ENCODE assay signal across 16 cellular contexts in the genomic region with DNA sequence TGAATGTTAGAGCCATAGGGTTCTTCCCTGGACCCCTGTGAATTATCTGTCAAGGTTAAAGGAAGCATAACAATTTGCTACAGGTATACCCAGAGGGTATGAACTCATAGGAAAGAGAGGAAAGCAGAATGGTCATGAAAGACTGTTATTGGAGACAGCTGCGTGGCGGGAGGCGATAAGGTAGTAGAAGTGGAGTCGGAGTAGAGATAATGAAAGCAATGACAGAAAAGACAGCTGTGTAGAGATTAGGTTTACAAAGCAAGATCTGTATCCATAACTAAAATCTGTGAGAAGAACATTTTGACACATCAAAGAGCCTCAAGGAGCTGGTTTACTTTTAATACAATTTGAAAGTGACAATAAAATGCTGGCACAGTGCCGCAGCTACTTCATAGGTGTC.
A peak's percentile ranks its signal among the peaks of the same experiment; 100 is the strongest.
DNase-seq lines count a peak whose midpoint lies in the region; TF ChIP-seq lines count a peak whose summit lies in the region.
"Had no signal": no experiment of that assay in that cellular context is flagged by ENCODE, and none has a peak within 500 bp of the region (broad histone marks: within the 10 kb centered on the region; RNA-seq: fewer than 3 reads in every experiment).

No MANE protein-coding gene starts in this region.

- H3K9me3 ChIP-seq in mammary epithelial cell (replicated peaks; ENCODE audit: insufficient read depth, low read length) (no peaks in the 10 kb centered on the region), transverse colon (no peaks in the 10 kb centered on the region)

- H3K27ac ChIP-seq in mammary epithelial cell (ENCODE audit: insufficient read depth, low read depth, low read length): no peak overlapping the region
- no peak overlapping the region for H3K27ac ChIP-seq in transverse colon

- no peaks in the 10 kb centered on the region for H3K27me3 ChIP-seq in mammary epithelial cell (ENCODE audit: insufficient read depth, low read length)
- no peaks in the 10 kb centered on the region for H3K27me3 ChIP-seq in transverse colon

- no peak overlapping the region for H3K9ac ChIP-seq in mammary epithelial cell (ENCODE audit: insufficient read depth, low read length)

- H3K4me3 Mint-ChIP-seq in MCF 10A (ENCODE audit: unreplicated experiment): no peak overlapping the region
- no peak overlapping the region for H3K4me3 Mint-ChIP-seq in glutamatergic neuron (ENCODE audit: unreplicated experiment)
- H3K4me3 Mint-ChIP-seq: CD14-positive monocyte; CD4-positive, alpha-beta memory T cell had no signal

- H3K4me3 ChIP-seq in mammary epithelial cell (replicated peaks in 1 of 3; ENCODE audit: insufficient read depth in 1 of 3, low read depth in 2 of 3, low read length in 3 of 3) (no peak overlapping the region), transverse colon (no peak overlapping the region)

- H3K4me1 Mint-ChIP-seq in MCF 10A (ENCODE audit: insufficient read depth, unreplicated experiment): no peaks in the 10 kb centered on the region
- H3K4me1 Mint-ChIP-seq in glutamatergic neuron (ENCODE audit: low read depth, unreplicated experiment): peaks cover 14% of the 10 kb centered on the region
- H3K4me1 Mint-ChIP-seq: CD14-positive monocyte; CD4-positive, alpha-beta memory T cell had no signal

- dilution Hi-C loops in mammary epithelial cell (cut with HindIII; ENCODE audit: low sequenced_read_pairs): no loop called here

- H3K4me2 ChIP-seq in mammary epithelial cell (ENCODE audit: insufficient read depth, low read depth, low read length): peak overlapping the region; percentile 9

- TF ChIP-seq POLR2A in transverse colon (IDR thresholded peaks at IDR 0.05): no peak

- no peak for TF ChIP-seq EP300 in transverse colon (IDR thresholded peaks at IDR 0.05; ENCODE audit: low read depth)

- in situ Hi-C loops in mammary epithelial cell (cut with MboI; ENCODE audit: low sequenced_read_pairs in 2 of 2): no loop called here
- in situ Hi-C loops in transverse colon (cut with MboI; ENCODE audit: low pct_ligation_motif_present in 1 of 4, low pct_unique_long_range_greater_than_20kb in 1 of 4, low sequenced_read_pairs in 3 of 4): no loop called here

- H3K27ac Mint-ChIP-seq in MCF 10A (ENCODE audit: low read depth, unreplicated experiment) (no peak overlapping the region), glutamatergic neuron (ENCODE audit: unreplicated experiment) (peak overlapping the region; percentile 2)
- H3K27ac Mint-ChIP-seq: CD14-positive monocyte had no signal

- no peak for DNase-seq in mammary epithelial cell
- no peak for DNase-seq in MCF 10A (ENCODE audit: unreplicated experiment)
- DNase-seq in NCI-H2171 (lab: John Stamatoyannopoulos, UW): peak; percentile 66
- DNase-seq in OCI-M1 (lab: John Stamatoyannopoulos, UW): peak; percentile 74
- no peak for DNase-seq in glutamatergic neuron
- DNase-seq in NCI-H2081 treated with DMSO at 0.1 percent for 48 hours (lab: John Stamatoyannopoulos, UW): no peak
- no peak for DNase-seq in kidney tubule cell (ENCODE audit: low spot score)
- no peak for DNase-seq in transverse colon
- DNase-seq: ACHN; CD4-positive, alpha-beta memory T cell; DMS79 treated with DMSO at 0.1 percent for 48 hours; GF-D8; GOT3; H7; IMR-90 had no signal

- H3K9me3 Mint-ChIP-seq in MCF 10A (ENCODE audit: unreplicated experiment): peaks cover 7% of the 10 kb centered on the region
- H3K9me3 Mint-ChIP-seq in glutamatergic neuron (ENCODE audit: unreplicated experiment): no peaks in the 10 kb centered on the region

- BruUV-seq in mammary epithelial cell (replicated peaks; lab: Mats Ljungman, UMichigan) (no TSS peak), MCF 10A (replicated peaks; lab: Mats Ljungman, UMichigan) (no TSS peak)

- intact Hi-C loops in mammary epithelial cell (cut with micrococcal nuclease) (no loop called here), MCF 10A (cut with micrococcal nuclease) (no loop called here), transverse colon (cut with DNase I; ENCODE audit: low total_unique reads) (no loop called here)

- no peaks in the 10 kb centered on the region for H4K20me1 ChIP-seq in mammary epithelial cell (ENCODE audit: insufficient read depth, low read length)

- POLR2A ChIA-PET in MCF 10A (lab: Yijun Ruan, JAX): interaction anchor here (0.8 kb wide), 1 partner anchor 24 kb away, joined by 3 read pairs; no protein-coding TSS in a partner anchor

- TF ChIP-seq CTCF in mammary epithelial cell (conservative IDR thresholded peaks at IDR 0.05 in 1 of 2, IDR thresholded peaks at IDR 0.05 in 1 of 2; ENCODE audit: extremely low read depth in 1 of 2, insufficient read depth in 1 of 2, low read depth in 1 of 2, low read length in 2 of 2): no peak
- TF ChIP-seq CTCF in MCF 10A (IDR thresholded peaks at IDR 0.05; ENCODE audit: unreplicated experiment): no peak
- TF ChIP-seq CTCF in glutamatergic neuron (IDR thresholded peaks at IDR 0.05; ENCODE audit: partially characterized antibody, unreplicated experiment): no peak
- TF ChIP-seq CTCF in transverse colon (IDR thresholded peaks at IDR 0.05): no peak

- WGBS in mammary epithelial cell (ENCODE audit: low coverage, missing lambda C conversion rate): 75% methylated on average over 5 of the region's 5 CpGs
- 62 to 69% methylated on average over 5 of the region's 5 CpGs for WGBS in transverse colon (ENCODE audit: low coverage in 1 of 2), 2 donors

- H3K36me3 Mint-ChIP-seq in MCF 10A (ENCODE audit: insufficient read depth, unreplicated experiment) (no peaks in the 10 kb centered on the region), glutamatergic neuron (ENCODE audit: unreplicated experiment) (no peaks in the 10 kb centered on the region)
- H3K36me3 Mint-ChIP-seq: CD14-positive monocyte; CD4-positive, alpha-beta memory T cell had no signal

- H2AFZ ChIP-seq in mammary epithelial cell (ENCODE audit: low read depth, low read length): no peak overlapping the region

- H3K79me2 ChIP-seq in mammary epithelial cell (ENCODE audit: insufficient read depth, low read length): no peaks in the 10 kb centered on the region

- H3K36me3 ChIP-seq in mammary epithelial cell (ENCODE audit: insufficient read depth, low read length) (no peaks in the 10 kb centered on the region), transverse colon (no peaks in the 10 kb centered on the region)

- CTCF ChIA-PET in mammary epithelial cell (lab: Charles Lee; ENCODE audit: low non-redundant PET) (no interaction called here), MCF 10A (lab: Yijun Ruan, JAX) (interaction anchor here (0.6 kb wide), 2 partner anchors 9 to 1227 kb away, joined by 3 to 8 read pairs; no protein-coding TSS in a partner anchor)

- H3K27me3 Mint-ChIP-seq in MCF 10A (ENCODE audit: insufficient read depth, unreplicated experiment) (no peaks in the 10 kb centered on the region), glutamatergic neuron (ENCODE audit: unreplicated experiment) (peaks cover 2% of the 10 kb centered on the region)
- H3K27me3 Mint-ChIP-seq: CD4-positive, alpha-beta memory T cell had no signal

- H3K4me1 ChIP-seq in mammary epithelial cell (ENCODE audit: insufficient read depth, low read length): no peaks in the 10 kb centered on the region
- no peaks in the 10 kb centered on the region for H3K4me1 ChIP-seq in transverse colon

Comparison
In these comparisons a context has a peak if more than half of its experiments do, and no peak if none do; other contexts are left out.
1. DNase-seq: peak in NCI-H2171 (single experiment) and OCI-M1 (single experiment); none in mammary epithelial cell (single experiment), MCF 10A (single experiment), glutamatergic neuron (single experiment), NCI-H2081 treated with DMSO at 0.1 percent for 48 hours (single experiment), kidney tubule cell (single experiment) and transverse colon (single experiment).